In the genomic region with DNA sequence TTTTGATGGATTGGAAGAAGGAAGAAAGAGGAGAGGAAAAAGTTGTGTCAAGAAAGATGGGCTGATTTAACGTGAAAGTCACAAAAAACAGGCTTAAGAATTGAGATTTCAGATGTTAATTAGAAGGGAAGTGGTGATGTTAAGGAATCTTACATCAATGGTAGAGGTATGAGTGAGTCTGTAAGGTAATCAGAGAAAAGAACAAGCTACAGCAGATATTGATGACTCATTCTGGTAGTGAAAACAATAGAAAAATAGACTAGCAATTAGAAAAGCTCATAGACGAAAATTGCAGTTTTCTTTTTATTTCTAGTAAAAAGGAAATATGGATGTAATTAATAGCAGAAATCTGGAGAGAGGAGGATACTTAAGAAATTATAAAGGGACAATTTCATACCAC, we compare ENCODE assay signal across 1 cellular context.
TF ChIP-seq lines count a peak whose summit lies in the region.

No MANE protein-coding gene starts in this region.

TF ChIP-seq in H1, 55 proteins besides CTCF, POLR2A, EP300 and RAD21 (continued from another document):
- TF ChIP-seq HDAC2 (IDR thresholded peaks at IDR 0.05; ENCODE audit: borderline replicate concordance in 1 of 2, low read depth in 2 of 2, low read length in 2 of 2), result no peak
- TF ChIP-seq CBX5 (IDR thresholded peaks at IDR 0.05; ENCODE audit: low read depth, low read length), result no peak
- no peak for TF ChIP-seq JUND (IDR thresholded peaks at IDR 0.05; ENCODE audit: low read length)
- TF ChIP-seq RFX5 (IDR thresholded peaks at IDR 0.05; ENCODE audit: borderline replicate concordance, low read depth, low read length), result no peak
- no peak for TF ChIP-seq PHF8 (conservative IDR thresholded peaks at IDR 0.05; ENCODE audit: low read depth, low read length)
- TF ChIP-seq SIN3A (conservative IDR thresholded peaks at IDR 0.05 in 1 of 2, IDR thresholded peaks at IDR 0.05 in 1 of 2; ENCODE audit: low read depth in 1 of 2, low read length in 2 of 2), result no peak
- TF ChIP-seq CTBP2 (IDR thresholded peaks at IDR 0.05; ENCODE audit: borderline replicate concordance, insufficient read depth, insufficient read length, low read length), result no peak
